In the genomic region with DNA sequence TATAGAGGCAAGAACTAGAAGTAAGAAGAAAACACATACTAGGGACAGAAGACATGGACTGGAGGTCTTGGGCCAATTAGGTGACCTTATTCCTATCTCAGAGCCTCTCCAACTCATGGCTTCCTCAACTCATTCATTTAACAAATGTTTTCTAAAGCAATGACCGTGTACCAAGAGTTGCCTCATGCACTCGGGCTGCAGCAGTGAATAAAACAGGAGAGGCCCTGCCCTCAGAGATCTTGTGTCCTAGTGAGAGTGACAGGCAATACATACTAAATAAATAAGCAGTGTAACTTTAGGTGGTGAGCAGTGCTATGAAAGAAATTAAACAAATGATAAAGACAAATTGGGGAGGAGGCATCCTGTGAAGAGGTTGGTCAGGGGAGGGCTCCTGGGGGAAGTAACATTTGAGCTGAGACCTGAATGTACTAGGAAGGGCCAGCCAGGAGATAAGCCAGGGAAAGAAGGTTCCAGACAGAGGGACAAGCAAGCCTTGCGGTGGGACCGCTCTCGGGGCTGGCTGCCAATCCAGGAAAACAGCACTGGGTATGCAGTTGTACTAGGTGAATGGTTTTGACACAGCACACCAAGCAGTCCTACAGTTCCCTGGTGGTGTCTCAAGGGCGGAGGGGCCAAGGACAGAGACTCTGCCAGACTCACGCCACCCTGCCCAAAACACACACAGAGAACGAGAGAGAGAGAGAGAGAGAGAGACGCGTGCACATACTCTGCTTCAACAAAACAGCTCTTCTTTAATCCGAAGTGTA, we compare ENCODE assay signal across 12 cellular contexts. TPM values are rescaled to one million over a fixed set of nuclear protein-coding genes. Genes with fewer than 3 reads are reported as not detected.
A peak's percentile ranks its signal among the peaks of the same experiment; 100 is the strongest.
DNase-seq lines count a peak whose midpoint lies in the region; ATAC-seq, FAIRE-seq and TF ChIP-seq lines count a peak whose summit lies in the region.
"Had no signal": no experiment of that assay in that cellular context is flagged by ENCODE, and none has a peak within 500 bp of the region (broad histone marks: within the 10 kb centered on the region; RNA-seq: fewer than 3 reads in every experiment).

No MANE protein-coding gene starts in this region.

- H3K56ac ChIP-seq in H1 (replicated peaks; ENCODE audit: insufficient read length, low read depth, low read length), result no peak overlapping the region

- no peaks in the 10 kb centered on the region for H3K36me3 ChIP-seq in CD4-positive, CD25-positive, alpha-beta regulatory T cell (ENCODE audit: control insufficient read depth, insufficient read depth, low read length)
- peaks cover 7% of the 10 kb centered on the region; the same call in 1 of the 2 replicates for H3K36me3 ChIP-seq in OCI-LY1 (ENCODE audit: insufficient read depth, low read length)
- H3K36me3 ChIP-seq in H1 (ENCODE audit: control insufficient read depth in 2 of 4, insufficient read depth in 4 of 4, low read length in 3 of 4), result no peaks in the 10 kb centered on the region
- H3K36me3 ChIP-seq: BE2C, right lobe of liver had no signal

- no peaks in the 10 kb centered on the region for H3K9me3 Mint-ChIP-seq in CD4-positive, CD25-positive, alpha-beta regulatory T cell

- peak overlapping the region; percentile 84 for H3K27ac ChIP-seq in CD4-positive, CD25-positive, alpha-beta regulatory T cell (ENCODE audit: insufficient read depth, low read length, poor library complexity, severe bottlenecking)
- H3K27ac ChIP-seq in OCI-LY1 (ENCODE audit: low read depth, low read length, poor library complexity, severe bottlenecking) (peak overlapping the region; percentile 93), H1 (ENCODE audit: low read depth, low read length) (no peak overlapping the region)
- H3K27ac ChIP-seq: right lobe of liver had no signal

- H3K18ac ChIP-seq in H1 (ENCODE audit: extremely low read depth, low read length), result 0 out of 2 replicates have a peak overlapping the region, but pooled peaks have one; percentile 7

- ATAC-seq in CD4-positive, CD25-positive, alpha-beta regulatory T cell (ENCODE audit: low read depth in 2 of 2), result peak in 1 of 2 donors; percentile 17
- ATAC-seq in omental fat pad (ENCODE audit: low FRiP score) (peak; percentile 4), esophagus mucosa (no peak), GM18909 (IDR thresholded peaks at IDR 0.05; ENCODE audit: poor library complexity, unreplicated experiment) (no peak)

- no peak overlapping the region for H2BK5ac ChIP-seq in H1 (ENCODE audit: low read depth, low read length)

- H4K8ac ChIP-seq in H1 (ENCODE audit: extremely low read depth, insufficient read depth, low read length), result no peak overlapping the region

- H4K20me1 ChIP-seq in OCI-LY1 (ENCODE audit: insufficient read depth, low read length) (no peaks in the 10 kb centered on the region), H1 (replicated peaks in 1 of 2; ENCODE audit: control insufficient read depth in 1 of 2, insufficient read depth in 2 of 2, low read length in 2 of 2) (no peaks in the 10 kb centered on the region)

- peak overlapping the region; percentile 79 to 94 (median 91) for H3K27ac Mint-ChIP-seq in CD4-positive, CD25-positive, alpha-beta regulatory T cell

- no peaks in the 10 kb centered on the region for H3K9me3 ChIP-seq in CD4-positive, CD25-positive, alpha-beta regulatory T cell (ENCODE audit: control insufficient read depth in 2 of 2, low read length in 2 of 2)
- H3K9me3 ChIP-seq in OCI-LY1 (ENCODE audit: low read length) (no peaks in the 10 kb centered on the region), H1 (ENCODE audit: insufficient read depth in 2 of 2, low read depth in 1 of 2, low read length in 1 of 2) (no peaks in the 10 kb centered on the region)
- H3K9me3 ChIP-seq: BE2C, right lobe of liver had no signal

- H3K23me2 ChIP-seq in H1 (ENCODE audit: low read depth, low read length), result no peaks in the 10 kb centered on the region

- peak overlapping the region; percentile 93 for H3K4me3 ChIP-seq in CD4-positive, CD25-positive, alpha-beta regulatory T cell (ENCODE audit: low read depth, low read length)
- H3K4me3 ChIP-seq in OCI-LY1 (ENCODE audit: low read depth, low read length, poor library complexity, severe bottlenecking) (peak overlapping the region; percentile 63), H1 (ENCODE audit: extremely low read depth in 1 of 4, insufficient read depth in 2 of 4, low read depth in 3 of 4, low read length in 4 of 4) (no peak overlapping the region)
- H3K4me3 ChIP-seq: right lobe of liver had no signal

- no peak for TF ChIP-seq POLR2A in H1 (IDR thresholded peaks at IDR 0.05; ENCODE audit: control extremely low read depth in 1 of 2, low read depth in 2 of 2, low read length in 2 of 2)

- H3K14ac ChIP-seq in H1 (ENCODE audit: insufficient read length), result no peak overlapping the region

- H3K4me1 Mint-ChIP-seq in CD4-positive, CD25-positive, alpha-beta regulatory T cell, result peaks cover 25 to 70% (median 46%) of the 10 kb centered on the region in 4 donors

- H3K4me3 Mint-ChIP-seq in CD4-positive, CD25-positive, alpha-beta regulatory T cell, result peak overlapping the region; percentile 89 to 97 (median 91)

- H2AK5ac ChIP-seq in H1 (ENCODE audit: low read depth, low read length), result no peak overlapping the region

- no peaks in the 10 kb centered on the region for H3K36me3 Mint-ChIP-seq in CD4-positive, CD25-positive, alpha-beta regulatory T cell

- H2BK12ac ChIP-seq in H1 (ENCODE audit: low read depth, low read length), result no peak overlapping the region

- CTCF ChIA-PET in H1 (lab: Charles Lee; ENCODE audit: partially characterized antibody), result interaction anchor here (0.9 to 1.9 kb wide), 3 partner anchors 16 to 154 kb away, joined by 3 to 4 read pairs (median 4); no protein-coding TSS in a partner anchor

- no peak for TF ChIP-seq EP300 in H1 (IDR thresholded peaks at IDR 0.05; ENCODE audit: borderline replicate concordance in 1 of 2, low read depth in 2 of 2, low read length in 2 of 2)

- H4K91ac ChIP-seq in H1 (replicated peaks; ENCODE audit: insufficient read length, low read length), result no peak overlapping the region

- no peak overlapping the region for H3K4ac ChIP-seq in H1 (replicated peaks; ENCODE audit: insufficient read length, low read depth, low read length)

- WGBS in H1 (ENCODE audit: extremely low coverage in 1 of 2, insufficient coverage in 1 of 2, insufficient read length in 1 of 2, insufficient replicate concordance in 2 of 2, low coverage in 1 of 2, low lambda C conversion rate in 2 of 2, missing lambda C conversion rate in 1 of 2), 2 experiments, result 89% methylated on average over 11 of the region's 11 CpGs; no CpG with 5 or more reads in 1 of the 2 experiments

- TF ChIP-seq RAD21 in H1 (IDR thresholded peaks at IDR 0.05 in 1 of 2, conservative IDR thresholded peaks at IDR 0.05 in 1 of 2; ENCODE audit: low read depth in 2 of 2, low read length in 2 of 2), result no peak

- no peaks in the 10 kb centered on the region for H3K9me2 ChIP-seq in OCI-LY1 (ENCODE audit: low read depth, low read length)

- H2BK15ac ChIP-seq in H1 (ENCODE audit: low read length), result no peak overlapping the region

- H3K79me2 ChIP-seq in OCI-LY1 (ENCODE audit: insufficient read depth, low read length) (peaks cover 17% of the 10 kb centered on the region), H1 (ENCODE audit: control insufficient read depth in 1 of 2, insufficient read depth in 2 of 2, low read length in 2 of 2) (no peaks in the 10 kb centered on the region)

- H2BK20ac ChIP-seq in H1 (ENCODE audit: low read length), result no peak overlapping the region

- no peak overlapping the region for H4K5ac ChIP-seq in H1 (ENCODE audit: insufficient read length, low read depth, low read length)

- H3F3A ChIP-seq in OCI-LY1 (ENCODE audit: insufficient read depth, low read length), result peaks cover 16% of the 10 kb centered on the region

- peaks cover 71% of the 10 kb centered on the region for H3K4me1 ChIP-seq in CD4-positive, CD25-positive, alpha-beta regulatory T cell (ENCODE audit: control insufficient read depth, insufficient read depth, low read length, poor library complexity, severe bottlenecking)
- H3K4me1 ChIP-seq in OCI-LY1 (ENCODE audit: insufficient read depth, low read length, severe bottlenecking), result peaks cover 94% of the 10 kb centered on the region
- peaks cover 0 to 7% (median 3%) of the 10 kb centered on the region in 4 experiments; a peak in 4 of 7 replicates for H3K4me1 ChIP-seq in H1 (replicated peaks in 1 of 4; ENCODE audit: control insufficient read depth in 3 of 4, insufficient read depth in 4 of 4, low read length in 3 of 4)

- H3K27me3 Mint-ChIP-seq in CD4-positive, CD25-positive, alpha-beta regulatory T cell, result no peaks in the 10 kb centered on the region

- H3K4me2 ChIP-seq in OCI-LY1 (ENCODE audit: low read length) (peak overlapping the region; percentile 86), H1 (ENCODE audit: insufficient read depth in 1 of 2, low read depth in 2 of 2, low read length in 2 of 2) (no peak overlapping the region)

- TF ChIP-seq CTCF in OCI-LY1 (IDR thresholded peaks at IDR 0.05; ENCODE audit: low read length) (no peak), H1 (IDR thresholded peaks at IDR 0.05; ENCODE audit: control extremely low read depth in 1 of 3, insufficient read depth in 1 of 3, low read depth in 1 of 3, low read length in 3 of 3) (no peak), omental fat pad (IDR thresholded peaks at IDR 0.05) (no peak)

- H2AFZ ChIP-seq in OCI-LY1 (ENCODE audit: low read length) (no peak overlapping the region), H1 (ENCODE audit: low read length) (no peak overlapping the region)

- no peak for DNase-seq in CD4-positive, CD25-positive, alpha-beta regulatory T cell
- DNase-seq in H1 (ENCODE audit: low read depth in 1 of 2, low spot score in 2 of 2) (no peak), omental fat pad (ENCODE audit: low spot score) (no peak), NCI-H2171 (lab: John Stamatoyannopoulos, UW) (no peak), HuH-7.5 (ENCODE audit: low spot score) (no peak)
- DNase-seq: activated CD4-positive, alpha-beta T cell treated with anti-CD3 and anti-CD28 coated beads for 1 hour; BE2C; NCI-H526; right lobe of liver had no signal

- H3K9ac ChIP-seq in OCI-LY1 (ENCODE audit: low read length), result peak overlapping the region; percentile 79
- H3K9ac ChIP-seq in H1 (replicated peaks in 1 of 4; ENCODE audit: extremely low read depth in 1 of 4, low read depth in 3 of 4, low read length in 3 of 4), result no peak overlapping the region

- no peaks in the 10 kb centered on the region for H3K79me1 ChIP-seq in H1 (ENCODE audit: low read depth, low read length)

- H2BK120ac ChIP-seq in H1 (replicated peaks; ENCODE audit: low read depth, low read length), result no peak overlapping the region

- no peaks in the 10 kb centered on the region for H3K27me3 ChIP-seq in CD4-positive, CD25-positive, alpha-beta regulatory T cell (ENCODE audit: control insufficient read depth, insufficient read depth, low read length)
- H3K27me3 ChIP-seq in OCI-LY1 (ENCODE audit: insufficient read depth, low read length) (no peaks in the 10 kb centered on the region), H1 (replicated peaks in 1 of 4; ENCODE audit: control insufficient read depth in 3 of 4, extremely low read depth in 1 of 4, insufficient read depth in 3 of 4, low read length in 3 of 4) (0 out of 7 replicates have a peak, but pooled peaks cover 0 to 2% (median 0%) of the 10 kb centered on the region in 4 experiments)
- H3K27me3 ChIP-seq: BE2C, right lobe of liver had no signal

- POLR2A ChIA-PET in H1 (lab: Charles Lee; ENCODE audit: partially characterized antibody), result no interaction called here

- FAIRE-seq in H1 (lab: Jason Lieb, UNC), result no peak

- no peak overlapping the region for H3K23ac ChIP-seq in H1 (ENCODE audit: insufficient read length)

RNA-seq across cellular contexts. Expression of a gene that starts 1.3 kb away (rescaled TPM):
- total RNA-seq in CD4-positive, CD25-positive, alpha-beta regulatory T cell, result 16.8 TPM
- polyA plus RNA-seq in CD4-positive, CD25-positive, alpha-beta regulatory T cell, result 100 to 1,000 TPM; 106 to 170 (median 143) TPM
- not detected in 2 replicates for total RNA-seq in H1 (2021; fragmentation: NEBNext Ultra II Directional; extraction: Animal tissue kit (Norgen Biotek cat#: 25700))
- 1.4 and 1.5 TPM in 2 replicates for polyA plus RNA-seq in H1 (2011; rRNA removed)
- polyA plus RNA-seq in H1 (2011; cell fraction: cytosol; rRNA removed), result 1.1 TPM
- polyA plus RNA-seq in H1 (2011; cell fraction: nucleus; rRNA removed), result 1.2 TPM
- polyA plus RNA-seq in H1 (2012, experiment 1 of 2), result 0.67 to 1.2 TPM (median 1.0 TPM) in 3 of 4 replicates, not detected in the other
- 0.98 TPM for polyA plus RNA-seq in H1 (2012, experiment 2 of 2)
- 0.12 TPM for polyA plus RNA-seq in H1 (2013, experiment 1 of 2)
- polyA plus RNA-seq in H1 (2013, experiment 2 of 2), result 0.29 TPM
- 0.25 and 1.1 TPM in 2 replicates for polyA minus RNA-seq in H1 (2011; rRNA and poly(A)+ RNA removed)
- not detected for polyA minus RNA-seq in H1 (2011; cell fraction: cytosol; rRNA and poly(A)+ RNA removed)
- not detected for polyA minus RNA-seq in H1 (2011; cell fraction: nucleus; rRNA and poly(A)+ RNA removed)
- 10 to 100 TPM in 3 of 4 donors, 1 to 10 TPM in 1; 8.6 to 28.9 (median 17.5) TPM for total RNA-seq in omental fat pad
- total RNA-seq in esophagus mucosa, result 2.9 TPM

Comparison
In these comparisons a context has a peak if more than half of its experiments do, and no peak if none do; other contexts are left out.
1. H3K4me3 ChIP-seq: peak in CD4-positive, CD25-positive, alpha-beta regulatory T cell (single experiment) and OCI-LY1 (single experiment); none in H1 (0 of 4).